ENCODE assay signal across 18 cellular contexts in the genomic region with DNA sequence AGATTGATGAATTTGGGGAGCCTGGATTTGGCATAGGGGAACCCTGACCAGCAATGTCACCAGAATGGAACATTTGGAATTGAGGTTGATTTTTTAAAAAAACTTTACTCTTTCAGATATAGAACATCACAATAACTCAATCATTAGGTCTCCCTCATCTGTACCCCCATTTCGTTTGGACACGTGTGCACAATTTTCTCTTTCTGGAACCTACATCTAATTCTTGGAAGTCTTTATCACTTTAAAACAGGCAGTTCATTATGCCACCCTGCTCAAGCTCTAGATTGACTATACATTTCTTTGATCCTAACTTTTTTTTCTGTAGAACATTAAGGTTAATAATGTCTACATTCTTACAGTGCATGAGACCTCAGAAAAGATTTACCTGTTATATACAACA. TPM values are rescaled to one million over a fixed set of nuclear protein-coding genes. Genes with fewer than 3 reads are reported as not detected.
DNase-seq lines count a peak whose midpoint lies in the region; ATAC-seq and TF ChIP-seq lines count a peak whose summit lies in the region.
"Had no signal": no experiment of that assay in that cellular context is flagged by ENCODE, and none has a peak within 500 bp of the region (broad histone marks: within the 10 kb centered on the region; RNA-seq: fewer than 3 reads in every experiment).

No MANE protein-coding gene starts in this region.

- no peak overlapping the region for H2BK15ac ChIP-seq in neuronal stem cell (ENCODE audit: low read length)

- no peak overlapping the region for H3K9ac ChIP-seq in mammary epithelial cell (ENCODE audit: insufficient read depth, low read length)
- no peak overlapping the region for H3K9ac ChIP-seq in neuronal stem cell (ENCODE audit: low read depth, low read length, poor library complexity)
- H3K9ac ChIP-seq: SK-N-SH had no signal

- H3K36me3 ChIP-seq in mammary epithelial cell (ENCODE audit: insufficient read depth, low read length) (no peaks in the 10 kb centered on the region), neuronal stem cell (replicated peaks in 1 of 2; ENCODE audit: control insufficient read depth in 2 of 2, insufficient read depth in 2 of 2, low read length in 2 of 2) (no peaks in the 10 kb centered on the region), uterus (no peaks in the 10 kb centered on the region)
- H3K36me3 ChIP-seq: HAP-1, Peyer's patch had no signal

- peak overlapping the region; percentile 45 for H2AFZ ChIP-seq in mammary epithelial cell (ENCODE audit: low read depth, low read length)
- H2AFZ ChIP-seq in neuronal stem cell (ENCODE audit: low read length) = peak overlapping the region; percentile 7

- no peak overlapping the region for H4K8ac ChIP-seq in neuronal stem cell (ENCODE audit: low read depth, low read length)

- dilution Hi-C loops in mammary epithelial cell (cut with HindIII; ENCODE audit: low sequenced_read_pairs) = no loop called here

- H3K27ac ChIP-seq in mammary epithelial cell (ENCODE audit: insufficient read depth, low read depth, low read length) (peak overlapping the region; percentile 80), neuronal stem cell (replicated peaks; ENCODE audit: low read length) (no peak overlapping the region), uterus (peak overlapping the region; percentile 32 to 60)

- H3K4me2 ChIP-seq in mammary epithelial cell (ENCODE audit: insufficient read depth, low read depth, low read length) (peak overlapping the region; percentile 68), neuronal stem cell (ENCODE audit: insufficient read depth, low read length, poor library complexity, severe bottlenecking) (no peak overlapping the region)
- H3K4me2 ChIP-seq: SK-N-SH had no signal

- H3K79me1 ChIP-seq in neuronal stem cell (ENCODE audit: low read depth, low read length) = peaks cover 3% of the 10 kb centered on the region

- no TSS peak for BruUV-seq in mammary epithelial cell (replicated peaks; lab: Mats Ljungman, UMichigan)

- H4K20me1 ChIP-seq in mammary epithelial cell (ENCODE audit: insufficient read depth, low read length) = no peaks in the 10 kb centered on the region

- H4K91ac ChIP-seq in neuronal stem cell (ENCODE audit: low read depth, low read length, poor library complexity) = no peak overlapping the region

- H3K4me3 ChIP-seq in mammary epithelial cell (replicated peaks in 1 of 3; ENCODE audit: insufficient read depth in 1 of 3, low read depth in 2 of 3, low read length in 3 of 3) (no peak overlapping the region), neuronal stem cell (ENCODE audit: low read length in 2 of 2) (no peak overlapping the region), uterus (no peak overlapping the region)
- H3K4me3 ChIP-seq: HAP-1, Peyer's patch had no signal

- no peak overlapping the region for H3K18ac ChIP-seq in neuronal stem cell (ENCODE audit: low read length)

- DNase-seq in OCI-M1 (lab: John Stamatoyannopoulos, UW) (peak; percentile 80), mammary epithelial cell (no peak), neuronal stem cell (ENCODE audit: low spot score) (no peak), uterus (no peak)
- no peak for DNase-seq in activated effector memory CD4-positive, alpha-beta T cell treated with Interleukin-2 at 50 U/mL for 16 hours
- DNase-seq: activated CD4-positive, CD25-positive, alpha-beta regulatory T cell treated with anti-CD3 and anti-CD28 coated beads, Interleukin-2, amount 50 U/mL, for 72 hours; activated CD8-positive, alpha-beta memory T cell treated with anti-CD3 and anti-CD28 coated beads, Interleukin-2, amount 10 ng/mL, durations not matched to agents 7 days and 5 days; caudate nucleus; hippocampal formation; kidney; retina; SK-N-SH; stimulated activated naive CD4-positive, alpha-beta T cell treated with Interleukin-2 at 50 U/mL for 16 hours; T-helper 9 cell had no signal

- H2BK5ac ChIP-seq in neuronal stem cell (ENCODE audit: low read length) = no peak overlapping the region

- no peak for ATAC-seq in HG02571 (IDR thresholded peaks at IDR 0.05; ENCODE audit: unreplicated experiment)
- no peak for ATAC-seq in GM18867 (IDR thresholded peaks at IDR 0.05; ENCODE audit: unreplicated experiment)
- ATAC-seq: activated CD8-positive, alpha-beta memory T cell treated with anti-CD3 and anti-CD28 coated beads, Interleukin-2, amount 10 ng/mL, durations not matched to agents 7 days and 5 days had no signal

- H3K9me3 ChIP-seq in mammary epithelial cell (replicated peaks; ENCODE audit: insufficient read depth, low read length) (no peaks in the 10 kb centered on the region), neuronal stem cell (replicated peaks in 1 of 2; ENCODE audit: control insufficient read depth in 2 of 2, insufficient read depth in 1 of 2, low read depth in 1 of 2, low read length in 2 of 2) (no peaks in the 10 kb centered on the region), uterus (no peaks in the 10 kb centered on the region)
- H3K9me3 ChIP-seq: HAP-1, Peyer's patch, SK-N-SH had no signal

- no peak overlapping the region for H3K23ac ChIP-seq in neuronal stem cell (ENCODE audit: low read depth, low read length, poor library complexity)

- H3K27me3 ChIP-seq in mammary epithelial cell (ENCODE audit: insufficient read depth, low read length) (no peaks in the 10 kb centered on the region), neuronal stem cell (ENCODE audit: control insufficient read depth in 3 of 3, insufficient read depth in 3 of 3, low read depth in 1 of 3, low read length in 3 of 3) (no peaks in the 10 kb centered on the region), uterus (no peaks in the 10 kb centered on the region)
- H3K27me3 ChIP-seq: Peyer's patch had no signal

- H2AK5ac ChIP-seq in neuronal stem cell (ENCODE audit: low read depth, low read length) = no peak overlapping the region

- intact Hi-C loops in mammary epithelial cell (cut with micrococcal nuclease) = loop anchor here (1.0 kb wide), 1 partner anchor 97 kb away; no protein-coding TSS in a partner anchor
- intact Hi-C loops in uterus (cut with DNase I; ENCODE audit: low total_unique reads) = loop anchor here (5.0 kb wide), 1 partner anchor 33 kb away; no protein-coding TSS in a partner anchor

- 64% methylated on average over 2 of the region's 2 CpGs for WGBS in mammary epithelial cell (ENCODE audit: low coverage, missing lambda C conversion rate)
- no CpG with 5 or more reads among the region's 2 CpGs for WGBS in neuronal stem cell (ENCODE audit: extremely low coverage in 2 of 2, insufficient read length in 2 of 2, insufficient replicate concordance in 1 of 2), 2 donors

- TF ChIP-seq CTCF in mammary epithelial cell (conservative IDR thresholded peaks at IDR 0.05 in 1 of 2, IDR thresholded peaks at IDR 0.05 in 1 of 2; ENCODE audit: extremely low read depth in 1 of 2, insufficient read depth in 1 of 2, low read depth in 1 of 2, low read length in 2 of 2) (no peak), uterus (IDR thresholded peaks at IDR 0.05) (no peak)

- no peak overlapping the region for H3K14ac ChIP-seq in neuronal stem cell (ENCODE audit: low read length)

- no peak overlapping the region for H3K4ac ChIP-seq in neuronal stem cell (ENCODE audit: low read length)

- in situ Hi-C loops in mammary epithelial cell (cut with MboI; ENCODE audit: low sequenced_read_pairs in 2 of 2) = loop anchor here in 1 of 2 donors (5.0 to 25.0 kb wide), 3 partner anchors 33 to 408 kb away; no protein-coding TSS in a partner anchor

- no peak overlapping the region for H2BK120ac ChIP-seq in neuronal stem cell (ENCODE audit: low read depth, low read length)

- H3K4me1 ChIP-seq in mammary epithelial cell (ENCODE audit: insufficient read depth, low read length) (peaks cover 43% of the 10 kb centered on the region), neuronal stem cell (ENCODE audit: control insufficient read depth in 2 of 2, insufficient read depth in 1 of 2, low read depth in 1 of 2, low read length in 2 of 2) (peaks cover 12 to 22% of the 10 kb centered on the region in 2 donors), uterus (peaks cover 0 to 10% of the 10 kb centered on the region in 2 donors)

- no peak overlapping the region for H2BK12ac ChIP-seq in neuronal stem cell (ENCODE audit: low read length)

- H3K79me2 ChIP-seq in mammary epithelial cell (ENCODE audit: insufficient read depth, low read length) = peaks cover 3% of the 10 kb centered on the region

- CTCF ChIA-PET in mammary epithelial cell (lab: Charles Lee; ENCODE audit: low non-redundant PET) = no interaction called here

- TF ChIP-seq POLR2A in uterus (IDR thresholded peaks at IDR 0.05) = no peak

RNA-seq across cellular contexts. Expression of a gene that starts 3.7 kb away (rescaled TPM):
- 10 to 100 TPM; 24.8 to 40.8 TPM for total RNA-seq in mammary epithelial cell
- polyA plus RNA-seq in mammary epithelial cell = 33.6 TPM
- polyA minus RNA-seq in mammary epithelial cell = 22.2 TPM
- polyA plus RNA-seq in neuronal stem cell (2013, experiment 1 of 2) = 130 TPM
- polyA plus RNA-seq in neuronal stem cell (2013, experiment 2 of 2) = 125 TPM
- 100 to 1,000 TPM in 2 of 4 donors, 10 to 100 TPM in 2; 22.0 to 204 (median 90.9) TPM for total RNA-seq in uterus
